ENCODE assay signal across 25 cellular contexts in the genomic region with DNA sequence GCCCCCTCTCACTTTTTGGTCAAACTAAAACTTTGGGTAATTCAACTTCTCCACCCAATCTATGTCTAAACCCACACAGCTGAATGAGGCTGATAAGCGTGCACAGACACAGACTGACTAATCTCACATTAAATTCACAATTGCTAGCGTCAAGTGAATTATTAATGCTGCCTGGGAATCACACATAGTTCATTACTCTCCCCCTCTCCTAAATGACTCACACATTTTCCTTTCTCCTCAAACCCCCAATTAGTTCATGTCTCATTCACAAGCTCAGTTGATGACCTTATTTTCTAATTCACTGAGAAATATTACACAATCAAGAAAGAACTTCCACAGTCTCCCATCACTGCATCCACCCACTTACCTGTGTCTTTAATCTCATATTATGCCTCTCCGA. TPM values are rescaled to one million over a fixed set of nuclear protein-coding genes. Genes with fewer than 3 reads are reported as not detected.
"Had no signal": no experiment of that assay in that cellular context is flagged by ENCODE, and none has a peak within 500 bp of the region (broad histone marks: within the 10 kb centered on the region; RNA-seq: fewer than 3 reads in every experiment).

No MANE protein-coding gene starts in this region.

- H3K9me3 ChIP-seq: neutrophil, tibial nerve, uterus had no signal

- H3K36me3 ChIP-seq: neutrophil, tibial nerve, uterus had no signal

- H3K4me3 ChIP-seq: dorsolateral prefrontal cortex, skin epidermis, tibial nerve, uterus had no signal

- FAIRE-seq: colon, islet of Langerhans had no signal

- H3K27ac ChIP-seq: dorsolateral prefrontal cortex, neutrophil, skin epidermis, tibial nerve, uterus had no signal

- H3K27me3 ChIP-seq: tibial nerve, uterus had no signal

- H3K4me1 ChIP-seq: uterus had no signal

- DNase-seq: activated B cell treated with CpG ODN at 0.5 μM for 24 hours; activated CD4-positive, alpha-beta memory T cell treated with anti-CD3 and anti-CD28 coated beads for 36 hours; activated CD4-positive, alpha-beta T cell treated with anti-CD3 and anti-CD28 coated beads for 4 hours; activated T-cell treated with anti-CD3 and anti-CD28 coated beads for 4 hours; amniotic stem cell; central memory CD4-positive, alpha-beta T cell; dorsolateral prefrontal cortex; foreskin fibroblast; hippocampal formation; retina; stimulated activated CD4-positive, alpha-beta T cell treated with anti-CD3 and anti-CD28 coated beads, Interleukin-15, amount 100 ng/mL, for 24 hours; stimulated activated CD4-positive, alpha-beta T cell treated with anti-CD3 and anti-CD28 coated beads, Interleukin-2, amount 100 ng/mL, for 48 hours; T-helper 2 cell; uterus had no signal

- ATAC-seq: left lobe of liver; natural killer cell treated with Interleukin-12 subunit alpha and Interleukin-12 subunit beta and Interleukin-15 and Interleukin-18, amount 100 ng/mL, for 72 hours had no signal

RNA-seq across cellular contexts. Expression of gene KLF14, which starts 14.5 kb away (rescaled TPM):
- total RNA-seq: activated B cell treated with CpG ODN at 0.5 μM for 24 hours; activated CD4-positive, alpha-beta memory T cell treated with anti-CD3 and anti-CD28 coated beads for 36 hours; activated T-helper 1 cell treated with anti-CD3 and anti-CD28 coated beads, Interleukin-12 subunit alpha, Interleukin-12 subunit beta, Interleukin-2, Interleukin-4 antibody, amounts not matched to agents 30 ng/mL and 10 ng/mL and 1 ng/mL, durations not matched to agents 14 hours and 24 hours and 36 hours; glomerular endothelial cell; left lobe of liver; lung microvascular endothelial cell; natural killer cell treated with Interleukin-12 subunit alpha and Interleukin-12 subunit beta and Interleukin-15 and Interleukin-18, amount 100 ng/mL, for 72 hours had no signal

RNA-seq across cellular contexts. Expression of gene TSGA13, which starts 33.2 kb away (rescaled TPM):
- total RNA-seq: activated B cell treated with CpG ODN at 0.5 μM for 24 hours; activated CD4-positive, alpha-beta memory T cell treated with anti-CD3 and anti-CD28 coated beads for 36 hours; activated T-helper 1 cell treated with anti-CD3 and anti-CD28 coated beads, Interleukin-12 subunit alpha, Interleukin-12 subunit beta, Interleukin-2, Interleukin-4 antibody, amounts not matched to agents 30 ng/mL and 10 ng/mL and 1 ng/mL, durations not matched to agents 14 hours and 24 hours and 36 hours; glomerular endothelial cell; left lobe of liver; lung microvascular endothelial cell; mesothelial cell of epicardium; natural killer cell treated with Interleukin-12 subunit alpha and Interleukin-12 subunit beta and Interleukin-15 and Interleukin-18, amount 100 ng/mL, for 72 hours; tibial nerve had no signal
